22 cellular contexts compared by ENCODE assay signal in genomic region chr1:166282391-166283137, GRCh38.
"Had no signal": no experiment of that assay in that cellular context is flagged by ENCODE, and none has a peak within 500 bp of the region (broad histone marks: within the 10 kb centered on the region; RNA-seq: fewer than 3 reads in every experiment).

No MANE protein-coding gene starts in this region.

- H3K27me3 ChIP-seq: esophagus muscularis mucosa, hepatocyte, neutrophil, pancreas, thyroid gland, vagina had no signal

- H3K36me3 ChIP-seq: esophagus muscularis mucosa, neutrophil, pancreas, thyroid gland, vagina had no signal

- H3K27ac ChIP-seq: coronary artery, esophagus muscularis mucosa, hepatocyte, neutrophil, pancreas, thyroid gland, vagina had no signal

- H3K9me3 ChIP-seq: esophagus muscularis mucosa, neutrophil, pancreas, thyroid gland, vagina had no signal

- H3K4me1 ChIP-seq: pancreas, thyroid gland, vagina had no signal

- DNase-seq: dermis blood vessel endothelial cell; effector memory CD4-positive, alpha-beta T cell; foreskin melanocyte; head of caudate nucleus; kidney; natural killer cell; pancreas; stimulated activated CD4-positive, alpha-beta T cell treated with anti-CD3 and anti-CD28 coated beads, Interleukin-12 subunit alpha, Interleukin-12 subunit beta, amount 100 ng/mL, for 4 hours; stimulated activated CD4-positive, alpha-beta T cell treated with anti-CD3 and anti-CD28 coated beads, Interleukin-1b, Interleukin-23, amount 100 ng/mL, for 48 hours; stimulated activated CD4-positive, alpha-beta T cell treated with anti-CD3 and anti-CD28 coated beads, Interleukin-4, amount 100 ng/mL, for 1 hour; stimulated activated CD8-positive, alpha-beta memory T cell treated with anti-CD3 and anti-CD28 coated beads, Interleukin-4, amount 100 ng/mL, for 48 hours; stimulated activated naive CD4-positive, alpha-beta T cell; stimulated activated naive CD8-positive, alpha-beta T cell treated with anti-CD3 and anti-CD28 coated beads, Interleukin-15, amount 100 ng/mL, for 72 hours; thyroid gland had no signal

- H3K4me3 ChIP-seq: coronary artery, esophagus muscularis mucosa, hepatocyte, lung, pancreas, smooth muscle cell, thyroid gland, vagina had no signal

- H3K4me2 ChIP-seq: hepatocyte, smooth muscle cell had no signal

- ATAC-seq: natural killer cell; pancreas; sciatic nerve; stimulated activated naive CD8-positive, alpha-beta T cell treated with anti-CD3 and anti-CD28 coated beads, Interleukin-15, amount 100 ng/mL, for 72 hours had no signal
